21 cellular contexts compared by ENCODE assay signal in the genomic region with DNA sequence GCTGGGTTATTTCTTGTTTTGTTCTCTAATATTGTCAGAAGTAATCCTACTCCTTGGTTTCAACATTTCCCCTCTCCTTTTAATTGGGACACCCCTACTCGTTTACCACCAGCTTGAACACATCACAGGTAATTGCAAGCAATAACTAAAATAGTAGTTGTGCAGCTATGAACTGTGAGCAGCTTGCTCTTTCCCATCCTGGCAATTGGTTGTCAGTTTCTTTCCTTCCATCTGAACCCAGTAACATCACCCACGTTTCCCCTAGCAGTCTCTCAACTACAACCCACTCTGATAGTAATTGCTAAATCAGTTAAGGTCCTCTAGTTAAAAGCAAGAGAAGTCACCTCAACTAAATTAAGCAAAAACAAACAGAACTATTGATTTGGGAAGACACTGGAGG. TPM values are rescaled to one million over a fixed set of nuclear protein-coding genes. Genes with fewer than 3 reads are reported as not detected.
A peak's percentile ranks its signal among the peaks of the same experiment; 100 is the strongest.
DNase-seq lines count a peak whose midpoint lies in the region; ATAC-seq and TF ChIP-seq lines count a peak whose summit lies in the region.
"Had no signal": no experiment of that assay in that cellular context is flagged by ENCODE, and none has a peak within 500 bp of the region (broad histone marks: within the 10 kb centered on the region; RNA-seq: fewer than 3 reads in every experiment).

No MANE protein-coding gene starts in this region.

- no peak overlapping the region for H3K4me3 Mint-ChIP-seq in activated T-helper 17 cell treated with anti-CD3 and anti-CD28 coated beads, Interleukin-2, amount 50 U/mL, for 72 hours
- H3K4me3 Mint-ChIP-seq: B cell; CD14-positive monocyte; CD4-positive, alpha-beta T cell; CD8-positive, alpha-beta memory T cell; H9 had no signal

- ATAC-seq in activated naive CD4-positive, alpha-beta T cell treated with anti-CD3 and anti-CD28 coated beads, Interleukin-2, amount 50 U/mL, for 72 hours, result no peak
- no peak for ATAC-seq in activated T-helper 17 cell treated with anti-CD3 and anti-CD28 coated beads, Interleukin-2, amount 50 U/mL, for 72 hours (replicated peaks)
- ATAC-seq in HG03108 (IDR thresholded peaks at IDR 0.05; ENCODE audit: unreplicated experiment), result no peak
- no peak for ATAC-seq in HG02588 (IDR thresholded peaks at IDR 0.05; ENCODE audit: unreplicated experiment)
- no peak for ATAC-seq in left ventricle myocardium superior
- ATAC-seq: GM12878, HCT116 had no signal

- DNase-seq in activated naive CD4-positive, alpha-beta T cell treated with anti-CD3 and anti-CD28 coated beads, Interleukin-2, amount 50 U/mL, for 72 hours (ENCODE audit: low spot score in 2 of 2), result no peak
- DNase-seq in activated naive CD4-positive, alpha-beta T cell treated with anti-CD3 and anti-CD28 coated beads, Interleukin-2, amount 50 U/mL, for 16 hours, result no peak
- DNase-seq in LNCaP clone FGC (ENCODE audit: low read depth) (no peak), left ventricle myocardium superior (no peak)
- DNase-seq: CD4-positive, alpha-beta T cell; CD8-positive, alpha-beta memory T cell; DMS 273 treated with DMSO at 0.1 percent for 48 hours; DMS79; EL; GDM1; GM23248; H9 had no signal

- TF ChIP-seq CTCF in LNCaP clone FGC (IDR thresholded peaks at IDR 0.05; ENCODE audit: control insufficient read depth, extremely low read depth, insufficient read depth), result 0 out of 2 replicates have a peak, but pooled peaks have one; percentile 5

- H3K4me3 ChIP-seq in LNCaP clone FGC (ENCODE audit: low read depth, low read length), result no peak overlapping the region
- H3K4me3 ChIP-seq: BLaER1, GM12878, GM23248 had no signal

- H3K9me3 Mint-ChIP-seq in activated naive CD4-positive, alpha-beta T cell treated with anti-CD3 and anti-CD28 coated beads, Interleukin-2, amount 50 U/mL, for 72 hours, result no peaks in the 10 kb centered on the region
- no peaks in the 10 kb centered on the region for H3K9me3 Mint-ChIP-seq in activated T-helper 17 cell treated with anti-CD3 and anti-CD28 coated beads, Interleukin-2, amount 50 U/mL, for 72 hours
- H3K9me3 Mint-ChIP-seq: CD14-positive monocyte; CD4-positive, alpha-beta T cell; CD8-positive, alpha-beta memory T cell; H9 had no signal

- H3K27ac Mint-ChIP-seq in activated naive CD4-positive, alpha-beta T cell treated with anti-CD3 and anti-CD28 coated beads, Interleukin-2, amount 50 U/mL, for 72 hours, result peak overlapping the region; percentile 0 to 51
- H3K27ac Mint-ChIP-seq in activated T-helper 17 cell treated with anti-CD3 and anti-CD28 coated beads, Interleukin-2, amount 50 U/mL, for 72 hours, result peak overlapping the region; percentile 49
- H3K27ac Mint-ChIP-seq: B cell; CD4-positive, alpha-beta T cell had no signal

- H3K27me3 Mint-ChIP-seq in activated T-helper 17 cell treated with anti-CD3 and anti-CD28 coated beads, Interleukin-2, amount 50 U/mL, for 72 hours, result no peaks in the 10 kb centered on the region
- H3K27me3 Mint-ChIP-seq: B cell; CD4-positive, alpha-beta T cell; CD8-positive, alpha-beta memory T cell had no signal

- H3K36me3 Mint-ChIP-seq in activated naive CD4-positive, alpha-beta T cell treated with anti-CD3 and anti-CD28 coated beads, Interleukin-2, amount 50 U/mL, for 72 hours, result peaks cover 6 to 8% of the 10 kb centered on the region in 2 donors
- peaks cover 80% of the 10 kb centered on the region for H3K36me3 Mint-ChIP-seq in activated T-helper 17 cell treated with anti-CD3 and anti-CD28 coated beads, Interleukin-2, amount 50 U/mL, for 72 hours (ENCODE audit: low read depth)

- intact Hi-C loops in left ventricle myocardium superior (cut with micrococcal nuclease), result no loop called here

- H3K4me1 Mint-ChIP-seq in activated T-helper 17 cell treated with anti-CD3 and anti-CD28 coated beads, Interleukin-2, amount 50 U/mL, for 72 hours, result no peaks in the 10 kb centered on the region
- H3K4me1 Mint-ChIP-seq: B cell; CD14-positive monocyte; CD8-positive, alpha-beta memory T cell; H9 had no signal

RNA-seq across cellular contexts. Expression of gene GNRH2, which starts 47.6 kb away (rescaled TPM):
- 1 to 10 TPM in 1 of 2 donors, under 1 TPM in 1; 0.99 to 2.5 TPM for total RNA-seq in activated naive CD4-positive, alpha-beta T cell treated with anti-CD3 and anti-CD28 coated beads, Interleukin-2, amount 50 U/mL, for 72 hours
- total RNA-seq in activated T-helper 17 cell treated with anti-CD3 and anti-CD28 coated beads, Interleukin-2, amount 50 U/mL, for 72 hours, result 10 to 100 TPM in 1 of 2 donors, under 1 TPM in 1; 0.61 to 13.7 TPM
- total RNA-seq in left ventricle myocardium superior, result not detected
- total RNA-seq: A172; CD4-positive, alpha-beta T cell; GM23248 had no signal

RNA-seq across cellular contexts. Expression of gene MRPS26, which starts 50.1 kb away (rescaled TPM):
- total RNA-seq in activated naive CD4-positive, alpha-beta T cell treated with anti-CD3 and anti-CD28 coated beads, Interleukin-2, amount 50 U/mL, for 72 hours, result 10 to 100 TPM; 39.3 to 60.0 TPM
- 10 to 100 TPM; 52.9 to 66.4 TPM for total RNA-seq in activated T-helper 17 cell treated with anti-CD3 and anti-CD28 coated beads, Interleukin-2, amount 50 U/mL, for 72 hours
- total RNA-seq in left ventricle myocardium superior, result 57.5 TPM
